In the genomic region with DNA sequence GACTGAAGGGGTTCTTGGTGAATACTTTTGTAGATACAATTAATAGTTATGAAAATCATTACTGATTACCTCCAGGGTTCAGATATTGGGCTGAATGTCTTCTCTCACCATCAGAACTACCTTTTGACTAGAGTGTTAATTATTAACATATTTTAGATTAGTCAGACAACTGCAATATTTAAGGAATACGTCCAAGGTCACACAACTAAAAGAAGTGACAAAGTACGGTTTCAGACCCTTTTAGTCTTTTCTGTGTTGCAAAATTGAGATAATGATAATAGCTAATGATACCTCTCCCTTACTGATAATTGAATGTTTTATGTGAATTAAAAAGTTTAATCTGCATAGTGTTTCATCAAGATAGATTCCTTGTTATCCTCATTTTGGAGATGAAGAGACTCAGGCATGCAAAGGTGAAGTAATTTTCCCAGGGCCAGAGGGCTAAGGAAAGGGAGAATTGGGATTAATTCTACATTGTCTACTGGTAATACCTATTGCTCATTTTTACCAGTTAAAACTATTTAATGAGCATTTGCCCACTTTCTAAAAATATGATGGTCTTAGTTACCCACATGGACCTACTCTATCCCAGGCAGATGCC, we compare ENCODE assay signal across 26 cellular contexts.
"Had no signal": no experiment of that assay in that cellular context is flagged by ENCODE, and none has a peak within 500 bp of the region (broad histone marks: within the 10 kb centered on the region; RNA-seq: fewer than 3 reads in every experiment).

No MANE protein-coding gene starts in this region.

- H3K27me3 ChIP-seq: brain microvascular endothelial cell, dorsolateral prefrontal cortex had no signal

- DNase-seq: activated CD4-positive, alpha-beta T cell treated with anti-CD3 and anti-CD28 coated beads for 1 hour; activated CD4-positive, alpha-beta T cell treated with anti-CD3 and anti-CD28 coated beads for 4 hours; activated CD4-positive, alpha-beta T cell treated with anti-CD3 and anti-CD28 coated beads, Interleukin-2, amount 10 ng/mL, durations not matched to agents 7 days and 5 days; activated CD4-positive, alpha-beta T cell treated with anti-CD3 and anti-CD28 coated beads, Interleukin-2, amount 50 U/mL, for 4 hours; activated CD8-positive, alpha-beta memory T cell treated with anti-CD3 and anti-CD28 coated beads for 24 hours; activated CD8-positive, alpha-beta T cell treated with anti-CD3 and anti-CD28 coated beads for 36 hours; activated effector memory CD4-positive, alpha-beta T cell treated with Interleukin-2 at 50 U/mL for 16 hours; activated gamma-delta T cell treated with Interleukin-2 at 50 U/mL for 16 hours; activated naive CD4-positive, alpha-beta T cell treated with anti-CD3 and anti-CD28 coated beads, Interleukin-2, amount 50 U/mL, for 16 hours; activated naive CD4-positive, alpha-beta T cell treated with Interleukin-2 at 50 U/mL for 16 hours; activated T-cell treated with anti-CD3 and anti-CD28 coated beads, Interleukin-2, amount 50 U/mL, for 4 hours; amniotic stem cell; anterior cingulate cortex; brain microvascular endothelial cell; dorsolateral prefrontal cortex; effector memory CD4-positive, alpha-beta T cell; endodermal cell; foreskin fibroblast; head of caudate nucleus; T-helper 2 cell had no signal

- H3K36me3 ChIP-seq: brain microvascular endothelial cell had no signal

- H3K4me3 ChIP-seq: coronary artery, dorsolateral prefrontal cortex had no signal

- ATAC-seq: activated CD8-positive, alpha-beta T cell treated with anti-CD3 and anti-CD28 coated beads for 36 hours; activated T-cell treated with anti-CD3 and anti-CD28 coated beads, Interleukin-2, amount 50 U/mL, for 4 hours; activated T-helper 17 cell treated with anti-CD3 and anti-CD28 coated beads, Interleukin-2, amount 50 U/mL, for 72 hours; esophagus mucosa had no signal

- FAIRE-seq: astrocyte, bronchial epithelial cell, frontal cortex had no signal

- H3K27ac ChIP-seq: brain microvascular endothelial cell, coronary artery, dorsolateral prefrontal cortex had no signal
